In the genomic region with DNA sequence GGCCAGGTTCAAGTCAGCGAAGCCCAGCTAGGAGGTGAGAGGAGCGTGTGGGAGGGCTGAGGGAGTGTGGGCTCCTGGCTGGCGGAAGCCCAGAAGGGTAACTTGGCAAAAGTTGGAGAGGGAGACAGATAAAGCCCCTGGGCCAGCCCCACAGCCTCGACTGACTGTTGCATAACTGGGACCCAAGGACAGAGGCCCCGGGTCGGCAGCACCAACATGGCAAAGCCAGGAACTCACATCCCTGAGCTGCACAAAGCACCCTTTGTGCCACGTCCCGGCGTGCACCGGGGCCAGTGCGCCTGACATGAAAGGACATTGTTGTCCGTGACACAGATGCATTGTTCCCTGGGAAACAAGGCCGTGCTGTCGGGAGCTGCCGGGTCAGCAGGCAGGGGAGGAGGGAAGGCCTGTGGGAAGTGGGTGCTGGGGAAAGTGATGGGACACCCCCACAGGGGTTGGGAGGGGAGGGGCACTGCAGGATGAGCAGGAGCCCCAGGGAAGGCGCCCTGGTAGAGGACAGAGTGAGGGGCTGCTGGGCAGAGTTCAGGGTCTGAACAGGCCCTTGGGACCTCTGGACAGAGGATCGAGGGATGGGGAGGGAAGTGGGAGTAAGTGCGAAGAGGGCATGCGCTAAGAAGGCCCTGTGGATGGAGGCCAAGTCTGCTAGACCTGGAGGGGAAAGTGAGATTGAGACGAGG, we compare ENCODE assay signal across 12 cellular contexts. TPM values are rescaled to one million over a fixed set of nuclear protein-coding genes. Genes with fewer than 3 reads are reported as not detected.
DNase-seq lines count a peak whose midpoint lies in the region; ATAC-seq and TF ChIP-seq lines count a peak whose summit lies in the region.
"Had no signal": no experiment of that assay in that cellular context is flagged by ENCODE, and none has a peak within 500 bp of the region (broad histone marks: within the 10 kb centered on the region; RNA-seq: fewer than 3 reads in every experiment).

No MANE protein-coding gene starts in this region.

- H3K9ac ChIP-seq in HUES64 (ENCODE audit: low read depth, low read length): 0 out of 2 replicates have a peak overlapping the region, but pooled peaks have one; percentile 31

- H3K27ac Mint-ChIP-seq in activated naive CD8-positive, alpha-beta T cell treated with anti-CD3 and anti-CD28 coated beads for 36 hours: peak overlapping the region; percentile 90
- H3K27ac Mint-ChIP-seq in progenitor cell of endocrine pancreas (peak overlapping the region; percentile 85), CD14-positive monocyte (no peak overlapping the region)

- no peaks in the 10 kb centered on the region for H3K27me3 ChIP-seq in HUES64 (ENCODE audit: insufficient read depth, low read length)
- H3K27me3 ChIP-seq: spleen had no signal

- no peak overlapping the region for H3K27ac ChIP-seq in HUES64 (ENCODE audit: low read depth, low read length)

- no peaks in the 10 kb centered on the region for H3K9me3 Mint-ChIP-seq in activated naive CD8-positive, alpha-beta T cell treated with anti-CD3 and anti-CD28 coated beads for 36 hours
- H3K9me3 Mint-ChIP-seq in progenitor cell of endocrine pancreas (ENCODE audit: low read depth) (no peaks in the 10 kb centered on the region), CD14-positive monocyte (peaks cover 0 to 1% (median 0%) of the 10 kb centered on the region in 7 donors)

- no peaks in the 10 kb centered on the region for H3K9me3 ChIP-seq in HUES64 (ENCODE audit: insufficient read depth, low read depth, low read length)
- H3K9me3 ChIP-seq: spleen had no signal

- TF ChIP-seq CTCF in progenitor cell of endocrine pancreas (IDR thresholded peaks at IDR 0.05; ENCODE audit: unreplicated experiment): no peak
- no peak for TF ChIP-seq CTCF in CD14-positive monocyte (IDR thresholded peaks at IDR 0.05)

- H3K36me3 Mint-ChIP-seq in activated naive CD8-positive, alpha-beta T cell treated with anti-CD3 and anti-CD28 coated beads for 36 hours: peaks cover 22% of the 10 kb centered on the region
- H3K36me3 Mint-ChIP-seq in progenitor cell of endocrine pancreas (ENCODE audit: insufficient read depth) (peaks cover 1% of the 10 kb centered on the region), CD14-positive monocyte (peaks cover 0 to 3% of the 10 kb centered on the region in 2 donors)

- H3K4me3 Mint-ChIP-seq in activated naive CD8-positive, alpha-beta T cell treated with anti-CD3 and anti-CD28 coated beads for 36 hours: peak overlapping the region; percentile 50
- H3K4me3 Mint-ChIP-seq in progenitor cell of endocrine pancreas (ENCODE audit: low read depth) (no peak overlapping the region), CD14-positive monocyte (no peak overlapping the region)

- no peaks in the 10 kb centered on the region for H3K27me3 Mint-ChIP-seq in activated naive CD8-positive, alpha-beta T cell treated with anti-CD3 and anti-CD28 coated beads for 36 hours
- H3K27me3 Mint-ChIP-seq in progenitor cell of endocrine pancreas: no peaks in the 10 kb centered on the region
- H3K27me3 Mint-ChIP-seq in CD14-positive monocyte (ENCODE audit: low read depth in 3 of 3): peaks cover 0 to 1% (median 0%) of the 10 kb centered on the region in 3 donors

- peaks cover 5% of the 10 kb centered on the region; the same call in 1 of the 2 replicates for H3K4me1 ChIP-seq in HUES64 (ENCODE audit: insufficient read depth, low read length)

- peaks cover 77% of the 10 kb centered on the region for H3K4me1 Mint-ChIP-seq in activated naive CD8-positive, alpha-beta T cell treated with anti-CD3 and anti-CD28 coated beads for 36 hours
- H3K4me1 Mint-ChIP-seq in progenitor cell of endocrine pancreas (ENCODE audit: low read depth) (peaks cover 17% of the 10 kb centered on the region), CD14-positive monocyte (peaks cover 4% of the 10 kb centered on the region)

- H3K4me3 ChIP-seq in HUES64 (ENCODE audit: low read length): no peak overlapping the region
- H3K4me3 ChIP-seq: spleen had no signal

- ATAC-seq in GM21825 (IDR thresholded peaks at IDR 0.05; ENCODE audit: unreplicated experiment) (no peak), GM18502 (IDR thresholded peaks at IDR 0.05; ENCODE audit: poor library complexity, unreplicated experiment) (no peak)
- ATAC-seq: left lobe of liver had no signal

- intact Hi-C loops in cardiac septum (cut with DNase I) (loop anchor here (2.0 kb wide), 2 partner anchors 22 to 30 kb away; a partner anchor contains a TSS), CD14-positive monocyte (cut with micrococcal nuclease) (no loop called here)

- DNase-seq in activated naive CD8-positive, alpha-beta T cell treated with anti-CD3 and anti-CD28 coated beads for 36 hours: no peak
- peak; percentile 85 for DNase-seq in cardiac septum (ENCODE audit: low spot score)
- DNase-seq in progenitor cell of endocrine pancreas (ENCODE audit: low spot score, unreplicated experiment): no peak
- no peak for DNase-seq in CD14-positive monocyte (ENCODE audit: low spot score)
- DNase-seq in NCI-H1436 (lab: John Stamatoyannopoulos, UW): no peak
- DNase-seq: NCI-H2081; spleen; stimulated activated naive CD4-positive, alpha-beta T cell had no signal

- WGBS in HUES64: 91% methylated on average over 20 of the region's 20 CpGs

- peaks cover 4% of the 10 kb centered on the region; the same call in 1 of the 2 replicates for H3K36me3 ChIP-seq in HUES64 (ENCODE audit: insufficient read depth, low read length)

RNA-seq across cellular contexts. Expression of a gene that starts 13.0 kb away (rescaled TPM):
- 33.5 TPM for polyA plus RNA-seq in HUES64 (2013, experiment 1 of 2)
- polyA plus RNA-seq in HUES64 (2013, experiment 2 of 2): 37.0 TPM
- total RNA-seq in activated naive CD8-positive, alpha-beta T cell treated with anti-CD3 and anti-CD28 coated beads for 36 hours: 10 to 100 TPM; 55.4 to 57.6 TPM
- total RNA-seq in cardiac septum (14.9 TPM), progenitor cell of endocrine pancreas (34.0 and 37.7 TPM in 2 replicates)
- 10 to 100 TPM; 25.4 to 28.7 TPM for polyA plus RNA-seq in CD14-positive monocyte

RNA-seq across cellular contexts. Expression of a gene that starts 20.1 kb away (rescaled TPM):
- polyA plus RNA-seq in HUES64 (2013, experiment 1 of 2): 4.1 TPM
- polyA plus RNA-seq in HUES64 (2013, experiment 2 of 2): 3.7 TPM
- 1 to 10 TPM; 2.3 to 3.2 TPM for total RNA-seq in activated naive CD8-positive, alpha-beta T cell treated with anti-CD3 and anti-CD28 coated beads for 36 hours
- 0.57 TPM for total RNA-seq in cardiac septum
- 3.4 and 3.6 TPM in 2 replicates for total RNA-seq in progenitor cell of endocrine pancreas
- under 1 TPM; 0.31 to 0.57 TPM for polyA plus RNA-seq in CD14-positive monocyte

RNA-seq across cellular contexts. Expression of a gene that starts 30.1 kb away (rescaled TPM):
- 17.5 TPM for polyA plus RNA-seq in HUES64 (2013, experiment 1 of 2)
- polyA plus RNA-seq in HUES64 (2013, experiment 2 of 2): 17.8 TPM
- 10 to 100 TPM; 77.2 to 83.8 TPM for total RNA-seq in activated naive CD8-positive, alpha-beta T cell treated with anti-CD3 and anti-CD28 coated beads for 36 hours
- 24.1 TPM for total RNA-seq in cardiac septum
- 48.2 and 54.1 TPM in 2 replicates for total RNA-seq in progenitor cell of endocrine pancreas
- 1 to 10 TPM in 1 of 2 donors, under 1 TPM in 1; 0.86 to 2.3 TPM for polyA plus RNA-seq in CD14-positive monocyte

RNA-seq across cellular contexts. Expression of a gene that starts 33.8 kb away (rescaled TPM):
- 12.8 TPM for polyA plus RNA-seq in HUES64 (2013, experiment 1 of 2)
- polyA plus RNA-seq in HUES64 (2013, experiment 2 of 2): 15.3 TPM
- total RNA-seq in activated naive CD8-positive, alpha-beta T cell treated with anti-CD3 and anti-CD28 coated beads for 36 hours: 10 to 100 TPM; 45.3 to 51.2 TPM
- 48.1 TPM for total RNA-seq in cardiac septum
- 7.0 and 7.7 TPM in 2 replicates for total RNA-seq in progenitor cell of endocrine pancreas
- 10 to 100 TPM in 1 of 2 donors, 1 to 10 TPM in 1; 8.9 to 10.3 TPM for polyA plus RNA-seq in CD14-positive monocyte

RNA-seq across cellular contexts. Expression of a gene that starts 51.3 kb away (rescaled TPM):
- 15.9 TPM for polyA plus RNA-seq in HUES64 (2013, experiment 1 of 2)
- 20.9 TPM for polyA plus RNA-seq in HUES64 (2013, experiment 2 of 2)
- 10 to 100 TPM; 44.5 to 45.1 TPM for total RNA-seq in activated naive CD8-positive, alpha-beta T cell treated with anti-CD3 and anti-CD28 coated beads for 36 hours
- total RNA-seq in cardiac septum: 49.4 TPM
- 31.1 and 36.7 TPM in 2 replicates for total RNA-seq in progenitor cell of endocrine pancreas
- polyA plus RNA-seq in CD14-positive monocyte: 10 to 100 TPM in 1 of 2 donors, 1 to 10 TPM in 1; 8.2 to 12.0 TPM

Comparison
In these comparisons a context has a peak if more than half of its experiments do, and no peak if none do; other contexts are left out.
1. H3K27ac Mint-ChIP-seq: peak in activated naive CD8-positive, alpha-beta T cell treated with anti-CD3 and anti-CD28 coated beads for 36 hours (single experiment) and progenitor cell of endocrine pancreas (single experiment); none in CD14-positive monocyte (0 of 7).